In the genomic region with DNA sequence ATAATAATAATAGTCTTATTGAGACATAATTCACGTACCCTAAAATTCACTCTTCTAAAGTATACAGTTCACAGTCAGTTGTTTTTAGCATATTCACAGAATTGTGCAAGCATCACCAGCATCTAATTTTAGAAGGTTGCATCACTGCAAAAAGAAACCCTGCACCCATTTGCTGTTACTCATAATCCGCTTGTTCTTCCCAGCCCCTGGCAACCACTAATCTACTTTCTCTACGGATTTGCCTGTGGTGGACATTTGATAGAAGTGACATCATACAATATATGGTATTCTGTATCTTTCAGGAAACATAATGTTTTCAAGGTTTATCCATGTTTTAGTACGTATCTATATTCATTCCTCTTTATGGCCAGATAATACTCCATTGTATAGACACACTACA, we compare ENCODE assay signal across 12 cellular contexts. TPM values are rescaled to one million over a fixed set of nuclear protein-coding genes. Genes with fewer than 3 reads are reported as not detected.
DNase-seq lines count a peak whose midpoint lies in the region; ATAC-seq and TF ChIP-seq lines count a peak whose summit lies in the region.
"Had no signal": no experiment of that assay in that cellular context is flagged by ENCODE, and none has a peak within 500 bp of the region (broad histone marks: within the 10 kb centered on the region; RNA-seq: fewer than 3 reads in every experiment).

No MANE protein-coding gene starts in this region.

- H3K27me3 ChIP-seq in spleen (replicated peaks in 1 of 7), result no peaks in the 10 kb centered on the region

- no peak overlapping the region for H3K27ac ChIP-seq in spleen

- ATAC-seq in HG02938 (IDR thresholded peaks at IDR 0.05; ENCODE audit: unreplicated experiment), result no peak
- ATAC-seq: activated T-cell treated with anti-CD3 and anti-CD28 coated beads, Interleukin-2, amount 50 U/mL, for 4 hours; GM12878 had no signal

- no peak for TF ChIP-seq POLR2A in spleen (IDR thresholded peaks at IDR 0.05)

- H3K4me3 ChIP-seq in choroid plexus epithelial cell (ENCODE audit: low read depth, low read length) (no peak overlapping the region), spleen (no peak overlapping the region)
- H3K4me3 ChIP-seq: GM12878, HAP-1 had no signal

- TF ChIP-seq CTCF in choroid plexus epithelial cell (conservative IDR thresholded peaks at IDR 0.05; ENCODE audit: low read depth, low read length), result no peak
- no peak for TF ChIP-seq CTCF in spleen (IDR thresholded peaks at IDR 0.05 in 8 of 11, conservative IDR thresholded peaks at IDR 0.05 in 3 of 11)

- H3K9me3 ChIP-seq in spleen, result no peaks in the 10 kb centered on the region
- H3K9me3 ChIP-seq: HAP-1 had no signal

- DNase-seq in Daoy (ENCODE audit: low read depth) (peak; percentile 22), NOMO-1 (lab: John Stamatoyannopoulos, UW; ENCODE audit: unreplicated experiment in 2 of 2) (peak; percentile 52 to 71), choroid plexus epithelial cell (ENCODE audit: low read depth) (peak; percentile 88), non-pigmented ciliary epithelial cell (ENCODE audit: low read depth) (peak; percentile 78), spleen (no peak), NCI-H2227 treated with DMSO at 0.1 percent for 48 hours (lab: John Stamatoyannopoulos, UW) (no peak), NK-92 (lab: John Stamatoyannopoulos, UW; ENCODE audit: unreplicated experiment) (no peak)
- DNase-seq: activated T-cell treated with anti-CD3 and anti-CD28 coated beads, Interleukin-2, amount 50 U/mL, for 4 hours; stimulated activated CD4-positive, alpha-beta T cell treated with anti-CD3 and anti-CD28 coated beads, Interleukin-15, amount 100 ng/mL, for 24 hours had no signal

- intact Hi-C loops in spleen (cut with DNase I; ENCODE audit: low total_unique reads), result no loop called here

- no peaks in the 10 kb centered on the region for H3K4me1 ChIP-seq in spleen

- no peaks in the 10 kb centered on the region for H3K36me3 ChIP-seq in spleen
- H3K36me3 ChIP-seq: HAP-1 had no signal

- 58 to 86% (median 71%) methylated on average over 4 of the region's 4 CpGs for WGBS in spleen, 5 donors

RNA-seq across cellular contexts. Expression of gene FAM184A, which starts 41.5 kb away (rescaled TPM):
- total RNA-seq in Daoy (2014; rRNA removed; shearing (Covaris generic)), result 3.8 and 4.8 TPM in 2 replicates
- 1 to 10 TPM in 5 of 7 donors, under 1 TPM in 2; 0.66 to 1.9 (median 1.0) TPM for total RNA-seq in spleen
- polyA plus RNA-seq in spleen, result 1 to 10 TPM; 1.0 to 2.0 (median 1.3) TPM
- total RNA-seq: GM12878 had no signal

Comparison
In these comparisons a context has a peak if more than half of its experiments do, and no peak if none do; other contexts are left out.
1. DNase-seq: peak in Daoy (single experiment), NOMO-1 (2 of 2), choroid plexus epithelial cell (single experiment) and non-pigmented ciliary epithelial cell (single experiment); none in spleen (single experiment), NCI-H2227 treated with DMSO at 0.1 percent for 48 hours (single experiment) and NK-92 (single experiment).